14 cellular contexts compared by ENCODE assay signal in genomic region chr15:90013503-90013937, GRCh38. TPM values are rescaled to one million over a fixed set of nuclear protein-coding genes. Genes with fewer than 3 reads are reported as not detected.
DNase-seq lines count a peak whose midpoint lies in the region; ATAC-seq and TF ChIP-seq lines count a peak whose summit lies in the region.
"Had no signal": no experiment of that assay in that cellular context is flagged by ENCODE, and none has a peak within 500 bp of the region (broad histone marks: within the 10 kb centered on the region; RNA-seq: fewer than 3 reads in every experiment).

No MANE protein-coding gene starts in this region.

- peaks cover 7% of the 10 kb centered on the region for H3K9me3 ChIP-seq in CD4-positive, alpha-beta T cell (ENCODE audit: control insufficient read depth, low read length)
- peaks cover 0 to 13% of the 10 kb centered on the region in 2 donors for H3K9me3 ChIP-seq in left lung

- ATAC-seq in CD4-positive, alpha-beta T cell (ENCODE audit: poor library complexity): peak; percentile 88
- peak; percentile 61 for ATAC-seq in GM21529 (IDR thresholded peaks at IDR 0.05; ENCODE audit: unreplicated experiment)
- ATAC-seq in left lung: peak; percentile 31

- CTCF ChIA-PET in CD4-positive, alpha-beta T cell (lab: Charles Lee): no interaction called here

- H3K27ac ChIP-seq in CD4-positive, alpha-beta T cell (ENCODE audit: low read depth, low read length): peak overlapping the region; percentile 14
- peak overlapping the region in 1 of 2 donors; percentile 81 for H3K27ac ChIP-seq in left lung

- peak overlapping the region; percentile 61 for H3K27ac Mint-ChIP-seq in CD4-positive, alpha-beta T cell

- no peaks in the 10 kb centered on the region for H3K36me3 Mint-ChIP-seq in CD4-positive, alpha-beta T cell (ENCODE audit: low read depth)

- H3K27me3 Mint-ChIP-seq in CD4-positive, alpha-beta T cell: no peaks in the 10 kb centered on the region

- H3K4me1 ChIP-seq in left lung: peaks cover 0 to 82% of the 10 kb centered on the region in 2 donors
- H3K4me1 ChIP-seq: HAP-1 had no signal

- peaks cover 0 to 10% of the 10 kb centered on the region in 2 donors for H3K36me3 ChIP-seq in left lung
- H3K36me3 ChIP-seq: HAP-1, Peyer's patch had no signal

- H3K9me3 Mint-ChIP-seq in CD4-positive, alpha-beta T cell: no peaks in the 10 kb centered on the region

- H3K4me3 ChIP-seq in left lung: no peak overlapping the region
- H3K4me3 ChIP-seq: esophagus squamous epithelium, HAP-1, Peyer's patch had no signal

- H3K4me3 Mint-ChIP-seq in CD4-positive, alpha-beta T cell: peak overlapping the region; percentile 68

- peaks cover 69% of the 10 kb centered on the region for H3K4me1 Mint-ChIP-seq in CD4-positive, alpha-beta T cell (ENCODE audit: low read depth)

- POLR2A ChIA-PET in CD4-positive, alpha-beta T cell (lab: Charles Lee): interaction anchor here (0.7 to 1.8 kb wide), 9 partner anchors 9 to 125 kb away, joined by 3 to 13 read pairs (median 6); partner anchors contain the start of gene ZNF710

- intact Hi-C loops in CD4-positive, alpha-beta T cell (cut with DNase I, micrococcal nuclease): loop anchor here in 1 of 2 experiments (2.0 kb wide), 1 partner anchor 21 kb away; no protein-coding TSS in a partner anchor
- intact Hi-C loops in left lung (cut with DNase I): no loop called here

- no peak for TF ChIP-seq CTCF in CD4-positive, alpha-beta T cell (IDR thresholded peaks at IDR 0.05)
- TF ChIP-seq CTCF in left lung (IDR thresholded peaks at IDR 0.05): no peak
- TF ChIP-seq CTCF in GM20000 (IDR thresholded peaks at IDR 0.05; ENCODE audit: extremely low read depth, missing control alignments): no peak

- no peaks in the 10 kb centered on the region for H3K27me3 ChIP-seq in CD4-positive, alpha-beta T cell (ENCODE audit: control insufficient read depth, insufficient read depth, low read length)
- no peaks in the 10 kb centered on the region for H3K27me3 ChIP-seq in left lung
- H3K27me3 ChIP-seq: esophagus squamous epithelium, Peyer's patch had no signal

- DNase-seq in CD4-positive, alpha-beta T cell: no peak
- peak in 3 of 5 donors; percentile 25 to 70 (median 50) for DNase-seq in T-helper 1 cell
- no peak for DNase-seq in left lung
- no peak for DNase-seq in dedifferentiated amniotic fluid mesenchymal stem cell (ENCODE audit: extremely low spot score)
- DNase-seq in GM20000 (ENCODE audit: low spot score): no peak
- DNase-seq in AG20443 (ENCODE audit: low spot score): no peak
- no peak for DNase-seq in NCI-H774 (lab: John Stamatoyannopoulos, UW)
- DNase-seq: activated CD4-positive, alpha-beta T cell treated with anti-CD3 and anti-CD28 coated beads for 48 hours; esophagus squamous epithelium; NCI-H1930; stimulated activated CD4-positive, alpha-beta T cell treated with anti-CD3 and anti-CD28 coated beads, Interleukin-4, amount 100 ng/mL, for 1 hour had no signal

RNA-seq across cellular contexts. Expression of gene ZNF710, which starts 12.4 kb away (rescaled TPM):
- 1 to 10 TPM; 6.5 to 7.7 TPM for total RNA-seq in CD4-positive, alpha-beta T cell
- total RNA-seq in left lung: 10 to 100 TPM; 46.2 to 53.7 TPM

Comparison
In these comparisons a context has a peak if more than half of its experiments do, and no peak if none do; other contexts are left out.
1. ATAC-seq: peak in every context shown above with its lines; median percentile 88 in CD4-positive, alpha-beta T cell; 61 in GM21529; 31 in left lung.
2. DNase-seq: peak in T-helper 1 cell (3 of 5); none in CD4-positive, alpha-beta T cell (0 of 10), left lung (0 of 2), dedifferentiated amniotic fluid mesenchymal stem cell (single experiment), GM20000 (single experiment), AG20443 (single experiment) and NCI-H774 (single experiment).
3. RNA of gene ZNF710, which starts 12.4 kb away (total RNA-seq): 46.2 to 53.7 TPM in left lung; 6.5 to 7.7 TPM in CD4-positive, alpha-beta T cell; every median in the first group is over 4 times any median in the second.